ENCODE assay signal across 8 cellular contexts in the genomic region with DNA sequence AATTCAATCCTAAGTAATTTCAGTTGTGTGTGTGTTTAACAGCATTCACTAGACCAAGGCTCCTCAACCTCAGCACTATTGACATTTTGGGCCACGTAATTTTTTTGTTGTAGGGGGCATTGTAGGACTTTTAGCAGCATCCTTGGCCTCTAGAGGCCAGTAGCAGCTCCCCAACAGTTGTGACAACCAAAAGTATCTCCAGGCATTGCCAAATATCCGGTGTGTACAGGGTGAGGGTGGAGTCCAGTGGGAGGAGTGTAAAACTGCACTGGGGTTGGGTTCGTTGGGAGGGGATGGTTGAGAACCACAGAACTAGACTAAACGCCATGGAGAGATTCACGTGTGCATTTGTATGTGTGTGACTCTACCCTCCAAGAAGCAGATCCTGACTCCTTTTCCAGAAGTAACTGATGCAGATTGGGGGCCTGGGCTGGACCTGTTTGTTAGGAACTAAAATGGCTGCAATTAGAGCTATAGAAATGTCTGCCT.
DNase-seq lines count a peak whose midpoint lies in the region; ATAC-seq lines count a peak whose summit lies in the region.

No MANE protein-coding gene starts in this region.

- ATAC-seq in HG03108 (IDR thresholded peaks at IDR 0.05; ENCODE audit: unreplicated experiment) (peak; percentile 69), HG02588 (IDR thresholded peaks at IDR 0.05; ENCODE audit: unreplicated experiment) (no peak)

- peak; percentile 20 to 28 (median 27) for DNase-seq in stimulated activated CD4-positive, alpha-beta T cell treated with anti-CD3 and anti-CD28 coated beads, Interleukin-12 subunit alpha, Interleukin-12 subunit beta, amount 100 ng/mL, for 48 hours (ENCODE audit: low read depth in 2 of 3, low spot score in 1 of 3)
- no peak for DNase-seq in stimulated activated CD4-positive, alpha-beta T cell treated with anti-CD3 and anti-CD28 coated beads, Interleukin-12 subunit alpha, Interleukin-12 subunit beta, amount 100 ng/mL, for 4 hours
- peak; percentile 65 for DNase-seq in RPMI8226
- peak; percentile 53 for DNase-seq in activated naive CD4-positive, alpha-beta T cell treated with Interleukin-2 at 50 U/mL for 16 hours
- peak; percentile 65 for DNase-seq in islet precursor cell
- no peak for DNase-seq in NCI-H510A (lab: John Stamatoyannopoulos, UW)

Comparison
In these comparisons a context has a peak if more than half of its experiments do, and no peak if none do; other contexts are left out.
1. DNase-seq: peak in stimulated activated CD4-positive, alpha-beta T cell treated with anti-CD3 and anti-CD28 coated beads, Interleukin-12 subunit alpha, Interleukin-12 subunit beta, amount 100 ng/mL, for 48 hours (3 of 3), RPMI8226 (single experiment), activated naive CD4-positive, alpha-beta T cell treated with Interleukin-2 at 50 U/mL for 16 hours (single experiment) and islet precursor cell (single experiment); none in stimulated activated CD4-positive, alpha-beta T cell treated with anti-CD3 and anti-CD28 coated beads, Interleukin-12 subunit alpha, Interleukin-12 subunit beta, amount 100 ng/mL, for 4 hours (single experiment) and NCI-H510A (single experiment).